16 cellular contexts compared by ENCODE assay signal in the genomic region with DNA sequence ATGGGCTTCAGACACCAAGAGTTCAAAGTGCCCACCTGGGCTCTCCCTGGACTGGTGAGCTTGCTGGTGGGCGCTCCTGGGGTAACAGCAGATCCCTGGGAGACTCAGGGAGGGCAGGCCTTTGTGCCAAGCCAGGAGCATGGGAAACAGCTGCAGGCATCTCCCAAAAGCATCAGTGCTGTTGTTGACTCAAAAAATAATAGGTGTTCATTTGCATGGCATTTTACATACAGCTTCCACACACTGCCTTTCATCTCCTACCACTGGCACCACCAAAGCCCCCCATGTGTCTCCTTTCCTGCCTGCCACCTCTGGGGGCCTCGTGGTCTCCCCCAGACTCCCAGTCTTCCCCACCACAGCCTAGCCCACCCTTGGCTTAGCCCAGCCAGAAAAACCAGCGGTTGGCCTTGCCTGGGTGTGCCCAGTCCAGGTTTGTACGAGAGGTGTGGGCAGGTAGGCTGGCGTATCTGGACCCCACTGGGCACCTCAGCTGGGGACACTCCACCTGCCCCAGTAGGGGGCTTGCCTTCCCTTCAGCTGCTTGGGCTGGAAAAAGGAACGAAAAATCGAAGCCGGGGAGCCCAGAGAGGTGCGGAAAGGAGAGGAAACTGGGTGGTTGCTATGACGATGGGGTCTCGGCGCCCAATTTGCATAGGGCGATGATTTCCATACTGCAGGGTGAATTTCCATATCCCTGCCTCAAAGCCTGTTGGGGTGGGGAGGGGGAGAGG. TPM values are rescaled to one million over a fixed set of nuclear protein-coding genes. Genes with fewer than 3 reads are reported as not detected.
DNase-seq lines count a peak whose midpoint lies in the region; ATAC-seq and TF ChIP-seq lines count a peak whose summit lies in the region.
"Had no signal": no experiment of that assay in that cellular context is flagged by ENCODE, and none has a peak within 500 bp of the region (broad histone marks: within the 10 kb centered on the region; RNA-seq: fewer than 3 reads in every experiment).

No MANE protein-coding gene starts in this region.

- 11% methylated on average over 13 of the region's 13 CpGs for WGBS in HUES64
- WGBS in sigmoid colon, 2 donors = 18 to 24% methylated on average over 13 of the region's 13 CpGs

- peak overlapping the region; percentile 42 for H3K4me3 ChIP-seq in HUES64 (ENCODE audit: low read length)
- H3K4me3 ChIP-seq in iPS-15b (ENCODE audit: low read depth, low read length) = peak overlapping the region; percentile 51
- H3K4me3 ChIP-seq in sigmoid colon = no peak overlapping the region
- H3K4me3 ChIP-seq: left lung, SK-N-MC, thoracic aorta had no signal

- H3K27me3 ChIP-seq in HUES64 (ENCODE audit: insufficient read depth, low read length) = peaks cover 9% of the 10 kb centered on the region
- peaks cover 9% of the 10 kb centered on the region for H3K27me3 ChIP-seq in iPS-15b (ENCODE audit: control insufficient read depth, insufficient read depth, low read length)
- peaks cover 7 to 68% (median 12%) of the 10 kb centered on the region in 3 donors for H3K27me3 ChIP-seq in sigmoid colon

- intact Hi-C loops in sigmoid colon (cut with DNase I) = no loop called here

- 0 out of 2 replicates have a peak overlapping the region, but pooled peaks have one; percentile 3 for H3K27ac ChIP-seq in HUES64 (ENCODE audit: low read depth, low read length)
- H3K27ac ChIP-seq in sigmoid colon = no peak overlapping the region
- H3K27ac ChIP-seq: KMS-11, left lung, SK-N-MC, thoracic aorta had no signal

- H3K4me1 ChIP-seq in HUES64 (ENCODE audit: insufficient read depth, low read length) = peaks cover 22% of the 10 kb centered on the region
- H3K4me1 ChIP-seq in iPS-15b (ENCODE audit: control insufficient read depth, insufficient read depth, low read length) = peaks cover 14% of the 10 kb centered on the region
- H3K4me1 ChIP-seq in sigmoid colon = no peaks in the 10 kb centered on the region
- H3K4me1 ChIP-seq: left lung had no signal

- peak; percentile 27 for DNase-seq in DMS79 treated with DMSO at 0.1 percent for 48 hours (lab: John Stamatoyannopoulos, UW)
- DNase-seq in NCI-H187 treated with DMSO at 0.1 percent for 48 hours (lab: John Stamatoyannopoulos, UW) = no peak
- no peak for DNase-seq in sigmoid colon
- DNase-seq in AG08395 (ENCODE audit: low spot score) = no peak
- DNase-seq: activated CD4-positive, alpha-beta T cell treated with anti-CD3 and anti-CD28 coated beads, Interleukin-2, amount 10 ng/mL, durations not matched to agents 7 days and 5 days; activated gamma-delta T cell; C1 segment of cervical spinal cord; cerebellar nuclear complex; left lung had no signal

- TF ChIP-seq CTCF in sigmoid colon (IDR thresholded peaks at IDR 0.05) = no peak

- TF ChIP-seq POLR2A in sigmoid colon (IDR thresholded peaks at IDR 0.05) = no peak

- H3K9ac ChIP-seq in HUES64 (ENCODE audit: low read depth, low read length) (peak overlapping the region; percentile 24; the same call in 1 of the 2 replicates), iPS-15b (ENCODE audit: low read depth, low read length) (peak overlapping the region; percentile 48)
- H3K9ac ChIP-seq: KMS-11 had no signal

- no peak for TF ChIP-seq EP300 in sigmoid colon (IDR thresholded peaks at IDR 0.05)

- H3K36me3 ChIP-seq in HUES64 (ENCODE audit: insufficient read depth, low read length) (no peaks in the 10 kb centered on the region), iPS-15b (ENCODE audit: control insufficient read depth, insufficient read depth, low read length) (no peaks in the 10 kb centered on the region), sigmoid colon (no peaks in the 10 kb centered on the region)
- H3K36me3 ChIP-seq: left lung, thoracic aorta had no signal

- no peaks in the 10 kb centered on the region for H3K9me3 ChIP-seq in HUES64 (ENCODE audit: insufficient read depth, low read depth, low read length)
- H3K9me3 ChIP-seq in iPS-15b (ENCODE audit: control insufficient read depth, insufficient read depth, low read length) = no peaks in the 10 kb centered on the region
- H3K9me3 ChIP-seq in sigmoid colon = no peaks in the 10 kb centered on the region
- H3K9me3 ChIP-seq: left lung, thoracic aorta had no signal

- ATAC-seq in GM19023 (IDR thresholded peaks at IDR 0.05; ENCODE audit: unreplicated experiment) (peak; percentile 75), HG03135 (IDR thresholded peaks at IDR 0.05; ENCODE audit: unreplicated experiment) (no peak)
- ATAC-seq: left lung had no signal

RNA-seq across cellular contexts. Expression of a gene that starts 15.0 kb away (rescaled TPM):
- 1.2 TPM for polyA plus RNA-seq in HUES64 (2013, experiment 1 of 2)
- polyA plus RNA-seq in HUES64 (2013, experiment 2 of 2) = 1.1 TPM
- total RNA-seq in sigmoid colon = not detected
- polyA plus RNA-seq in sigmoid colon = 1 to 10 TPM in 2 of 3 donors, under 1 TPM in 1; 0.92 to 1.8 (median 1.3) TPM
- total RNA-seq: activated CD4-positive, alpha-beta T cell treated with anti-CD3 and anti-CD28 coated beads, Interleukin-2, amount 10 ng/mL, durations not matched to agents 7 days and 5 days; thoracic aorta had no signal

RNA-seq across cellular contexts. Expression of a gene that starts 44.1 kb away (rescaled TPM):
- 2.9 TPM for polyA plus RNA-seq in HUES64 (2013, experiment 1 of 2)
- 6.2 TPM for polyA plus RNA-seq in HUES64 (2013, experiment 2 of 2)
- total RNA-seq in sigmoid colon = 10 to 100 TPM; 23.5 to 44.3 (median 41.2) TPM
- polyA plus RNA-seq in sigmoid colon = 10 to 100 TPM; 51.2 to 94.3 (median 74.7) TPM

Comparison
In these comparisons a context has a peak if more than half of its experiments do, and no peak if none do; other contexts are left out.
1. H3K4me3 ChIP-seq: peak in HUES64 (single experiment) and iPS-15b (single experiment); none in sigmoid colon (0 of 4).